25 cellular contexts compared by ENCODE assay signal in the genomic region with DNA sequence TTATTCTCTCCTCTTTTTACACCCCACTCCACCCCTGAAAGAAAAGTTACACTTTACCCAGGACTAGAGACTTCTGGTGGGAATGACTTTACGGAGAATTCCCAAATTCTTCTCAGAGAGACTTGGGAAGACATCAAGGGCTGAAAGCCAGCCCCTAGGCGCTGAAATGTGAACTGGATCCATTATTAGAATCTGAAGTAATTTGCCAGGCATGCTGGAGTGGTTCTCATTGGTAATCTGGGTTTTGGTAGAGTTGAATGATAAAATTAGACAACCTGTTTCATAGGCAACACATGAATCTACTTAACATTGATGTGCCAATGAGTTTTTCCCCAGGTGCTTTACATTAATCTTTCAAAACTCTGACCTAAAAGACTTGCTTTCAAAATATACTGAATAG.
"Had no signal": no experiment of that assay in that cellular context is flagged by ENCODE, and none has a peak within 500 bp of the region (broad histone marks: within the 10 kb centered on the region; RNA-seq: fewer than 3 reads in every experiment).

No MANE protein-coding gene starts in this region.

- H3K36me3 ChIP-seq: left lung, pancreas, spleen, suprapubic skin, tibial nerve, uterus had no signal

- H3K27me3 Mint-ChIP-seq: type B pancreatic cell had no signal

- H3K4me3 Mint-ChIP-seq: mesothelial cell of epicardium; naive thymus-derived CD4-positive, alpha-beta T cell; natural killer cell treated with Interleukin-12 subunit alpha and Interleukin-12 subunit beta and Interleukin-15 and Interleukin-18, amount 100 ng/mL, for 72 hours; neural crest cell; stimulated activated effector memory CD8-positive, alpha-beta T cell treated with anti-CD3 and anti-CD28 coated beads, Interleukin-12 subunit alpha, Interleukin-12 subunit beta, amount 100 ng/mL, for 72 hours; stimulated activated naive CD8-positive, alpha-beta T cell treated with anti-CD3 and anti-CD28 coated beads, Interleukin-15, Interleukin-2, amounts not matched to agents 100 ng/mL and 50 ng/mL, for 24 hours; type B pancreatic cell had no signal

- H3K4me1 Mint-ChIP-seq: neural crest cell; stimulated activated effector memory CD8-positive, alpha-beta T cell treated with anti-CD3 and anti-CD28 coated beads, Interleukin-12 subunit alpha, Interleukin-12 subunit beta, amount 100 ng/mL, for 72 hours had no signal

- H3K9me3 Mint-ChIP-seq: mesothelial cell of epicardium; naive thymus-derived CD4-positive, alpha-beta T cell; natural killer cell treated with Interleukin-12 subunit alpha and Interleukin-12 subunit beta and Interleukin-15 and Interleukin-18, amount 100 ng/mL, for 72 hours; stimulated activated effector memory CD8-positive, alpha-beta T cell treated with anti-CD3 and anti-CD28 coated beads, Interleukin-12 subunit alpha, Interleukin-12 subunit beta, amount 100 ng/mL, for 72 hours; stimulated activated naive CD8-positive, alpha-beta T cell treated with anti-CD3 and anti-CD28 coated beads, Interleukin-15, Interleukin-2, amounts not matched to agents 100 ng/mL and 50 ng/mL, for 24 hours; type B pancreatic cell had no signal

- DNase-seq: head of caudate nucleus; hippocampal formation; kidney glomerular epithelial cell; left colon; left lung; mesendoderm; naive thymus-derived CD4-positive, alpha-beta T cell; nucleus accumbens; pancreas; psoas muscle; small intestine; spleen; stimulated activated CD4-positive, alpha-beta T cell treated with anti-CD3 and anti-CD28 coated beads, Interleukin-4, amount 100 ng/mL, for 24 hours; stimulated activated naive CD4-positive, alpha-beta T cell; uterus had no signal

- H3K36me3 Mint-ChIP-seq: mesothelial cell of epicardium; natural killer cell treated with Interleukin-12 subunit alpha and Interleukin-12 subunit beta and Interleukin-15 and Interleukin-18, amount 100 ng/mL, for 72 hours; stimulated activated effector memory CD8-positive, alpha-beta T cell treated with anti-CD3 and anti-CD28 coated beads, Interleukin-12 subunit alpha, Interleukin-12 subunit beta, amount 100 ng/mL, for 72 hours; type B pancreatic cell had no signal

- H3K27me3 ChIP-seq: left lung, pancreas, spleen, suprapubic skin, tibial nerve, uterus had no signal

- ATAC-seq: left colon; left lung; naive thymus-derived CD4-positive, alpha-beta T cell; natural killer cell treated with Interleukin-12 subunit alpha and Interleukin-12 subunit beta and Interleukin-15 and Interleukin-18, amount 100 ng/mL, for 72 hours; pancreas; psoas muscle; sciatic nerve; stimulated activated effector memory CD8-positive, alpha-beta T cell treated with anti-CD3 and anti-CD28 coated beads, Interleukin-12 subunit alpha, Interleukin-12 subunit beta, amount 100 ng/mL, for 72 hours had no signal

- H3K4me3 ChIP-seq: left lung, lung, pancreas, psoas muscle, spleen, suprapubic skin, tibial nerve, uterus had no signal

- H3K4me1 ChIP-seq: left lung, pancreas, psoas muscle, spleen, suprapubic skin, tibial nerve, uterus had no signal

- H3K27ac Mint-ChIP-seq: mesothelial cell of epicardium; naive thymus-derived CD4-positive, alpha-beta T cell; natural killer cell treated with Interleukin-12 subunit alpha and Interleukin-12 subunit beta and Interleukin-15 and Interleukin-18, amount 100 ng/mL, for 72 hours; stimulated activated effector memory CD8-positive, alpha-beta T cell treated with anti-CD3 and anti-CD28 coated beads, Interleukin-12 subunit alpha, Interleukin-12 subunit beta, amount 100 ng/mL, for 72 hours; stimulated activated naive CD8-positive, alpha-beta T cell treated with anti-CD3 and anti-CD28 coated beads, Interleukin-15, Interleukin-2, amounts not matched to agents 100 ng/mL and 50 ng/mL, for 24 hours; type B pancreatic cell had no signal

- FAIRE-seq: pancreas, small intestine had no signal

- H3K27ac ChIP-seq: left lung, pancreas, psoas muscle, spleen, suprapubic skin, tibial nerve, uterus had no signal

- H3K9me3 ChIP-seq: left lung, pancreas, psoas muscle, spleen, suprapubic skin, tibial nerve, uterus had no signal
